Comparison of ENCODE assay signal across 26 cellular contexts in the genomic region with DNA sequence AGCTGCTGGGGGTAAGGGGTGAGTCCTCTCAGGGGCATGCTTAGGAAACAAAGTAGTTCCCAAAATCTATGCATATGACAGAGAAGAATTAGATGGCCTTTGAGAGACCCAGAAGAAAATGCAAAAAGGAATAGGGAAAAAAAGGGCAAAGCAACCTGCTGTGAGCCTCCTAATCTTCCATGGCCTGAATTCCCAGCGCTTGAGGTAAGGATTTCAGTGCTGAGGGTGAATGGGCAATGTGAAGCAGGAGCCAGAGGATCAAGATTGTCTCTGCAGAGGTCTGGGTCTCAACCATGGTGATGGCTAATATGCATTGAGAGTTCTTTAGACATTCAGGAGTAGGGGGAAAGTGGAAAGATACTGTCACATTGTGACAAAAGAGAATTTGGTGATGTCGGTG. TPM values are rescaled to one million over a fixed set of nuclear protein-coding genes. Genes with fewer than 3 reads are reported as not detected.
"Had no signal": no experiment of that assay in that cellular context is flagged by ENCODE, and none has a peak within 500 bp of the region (broad histone marks: within the 10 kb centered on the region; RNA-seq: fewer than 3 reads in every experiment).

No MANE protein-coding gene starts in this region.

- H3K36me3 ChIP-seq: left ventricle myocardium inferior, pancreas, prostate gland, suprapubic skin, thoracic aorta, tibial nerve, uterus had no signal

- H3K4me1 ChIP-seq: left ventricle myocardium inferior, pancreas, prostate gland, suprapubic skin, tibial nerve, uterus had no signal

- H3K27me3 ChIP-seq: pancreas, suprapubic skin, tibial nerve, uterus had no signal

- H3K27ac Mint-ChIP-seq: memory B cell; naive B cell; natural killer cell; nephron progenitor cell; stimulated activated naive B cell treated with anti-CD40 and anti-IgM and Interleukin-4, amounts not matched to agents 10 μg/mL and 1 μg/mL and 100 μg/mL, for 72 hours; stimulated activated naive CD8-positive, alpha-beta T cell treated with anti-CD3 and anti-CD28 coated beads, Interleukin-15, Interleukin-2, amounts not matched to agents 100 ng/mL and 50 ng/mL, for 24 hours; type B pancreatic cell had no signal

- DNase-seq: hypothalamus; islet precursor cell; left ventricle myocardium inferior; naive B cell; natural killer cell; nephron progenitor cell; pancreas; posterior cingulate gyrus; right cardiac atrium; stimulated activated CD4-positive, alpha-beta T cell treated with anti-CD3 and anti-CD28 coated beads, Interleukin-12 subunit alpha, Interleukin-12 subunit beta, amount 100 ng/mL, for 4 hours; stimulated activated CD4-positive, alpha-beta T cell treated with anti-CD3 and anti-CD28 coated beads, Interleukin-15, amount 100 ng/mL, for 24 hours; stimulated activated CD4-positive, alpha-beta T cell treated with anti-CD3 and anti-CD28 coated beads, Interleukin-2, amount 100 ng/mL, for 24 hours; stimulated activated CD4-positive, alpha-beta T cell treated with anti-CD3 and anti-CD28 coated beads, Interleukin-4, amount 100 ng/mL, for 1 hour; stimulated activated naive B cell treated with anti-CD40 and anti-IgM and Interleukin-4, amounts not matched to agents 10 μg/mL and 1 μg/mL and 100 μg/mL, for 72 hours; uterus had no signal

- H3K4me3 ChIP-seq: left ventricle myocardium inferior, lung, pancreas, prostate gland, skin epidermis, suprapubic skin, thoracic aorta, tibial nerve, uterus had no signal

- H3K4me3 Mint-ChIP-seq: memory B cell; naive B cell; natural killer cell; nephron progenitor cell; stimulated activated naive B cell treated with anti-CD40 and anti-IgM and Interleukin-4, amounts not matched to agents 10 μg/mL and 1 μg/mL and 100 μg/mL, for 72 hours; stimulated activated naive CD8-positive, alpha-beta T cell treated with anti-CD3 and anti-CD28 coated beads, Interleukin-15, Interleukin-2, amounts not matched to agents 100 ng/mL and 50 ng/mL, for 24 hours; type B pancreatic cell had no signal

- H3K27ac ChIP-seq: left ventricle myocardium inferior, pancreas, prostate gland, skin epidermis, suprapubic skin, thoracic aorta, tibial nerve, uterus had no signal

- H3K9me3 Mint-ChIP-seq: natural killer cell; stimulated activated naive B cell treated with anti-CD40 and anti-IgM and Interleukin-4, amounts not matched to agents 10 μg/mL and 1 μg/mL and 100 μg/mL, for 72 hours had no signal

- H3K4me1 Mint-ChIP-seq: memory B cell; naive B cell; stimulated activated naive B cell treated with anti-CD40 and anti-IgM and Interleukin-4, amounts not matched to agents 10 μg/mL and 1 μg/mL and 100 μg/mL, for 72 hours had no signal

- ATAC-seq: natural killer cell; pancreas; right cardiac atrium; sciatic nerve; stimulated activated naive B cell treated with anti-CD40 and anti-IgM and Interleukin-4, amounts not matched to agents 10 μg/mL and 1 μg/mL and 100 μg/mL, for 72 hours had no signal

- H3K27me3 Mint-ChIP-seq: stimulated activated naive CD8-positive, alpha-beta T cell treated with anti-CD3 and anti-CD28 coated beads, Interleukin-15, Interleukin-2, amounts not matched to agents 100 ng/mL and 50 ng/mL, for 24 hours had no signal

- H3K9me3 ChIP-seq: left ventricle myocardium inferior, pancreas, prostate gland, suprapubic skin, thoracic aorta, tibial nerve, uterus had no signal

- H3K36me3 Mint-ChIP-seq: naive B cell, natural killer cell, type B pancreatic cell had no signal

RNA-seq across cellular contexts. Expression of a gene that starts 31.5 kb away (rescaled TPM):
- total RNA-seq: kidney epithelial cell had no signal
